2 cellular contexts compared by ENCODE assay signal in genomic region chr7:2118056-2118455, GRCh38.
TF ChIP-seq lines count a peak whose summit lies in the region.

No MANE protein-coding gene starts in this region.

TF ChIP-seq in HCT116, 20 proteins besides CTCF, POLR2A, EP300 and RAD21:
- TF ChIP-seq YY1 (IDR thresholded peaks at IDR 0.05; ENCODE audit: extremely low read depth, insufficient replicate concordance, low read depth, low read length): no peak
- TF ChIP-seq MAX (IDR thresholded peaks at IDR 0.05): no peak
- TF ChIP-seq FOSL1 (IDR thresholded peaks at IDR 0.05; ENCODE audit: low read depth): no peak
- TF ChIP-seq ATF3 (IDR thresholded peaks at IDR 0.05): no peak
- no peak for TF ChIP-seq JUND (IDR thresholded peaks at IDR 0.05)
- no peak for TF ChIP-seq CBX3 (IDR thresholded peaks at IDR 0.05; ENCODE audit: low read depth)
- TF ChIP-seq ELF1 (IDR thresholded peaks at IDR 0.05; ENCODE audit: borderline replicate concordance, low read depth): no peak
- TF ChIP-seq TCF7L2 (IDR thresholded peaks at IDR 0.05; ENCODE audit: borderline replicate concordance, extremely low read depth, insufficient read depth, insufficient read length): no peak
- no peak for TF ChIP-seq SIN3A (IDR thresholded peaks at IDR 0.05; ENCODE audit: low read depth)
- no peak for TF ChIP-seq ZFX (IDR thresholded peaks at IDR 0.05)
- no peak for TF ChIP-seq REST (IDR thresholded peaks at IDR 0.05; ENCODE audit: low read depth)
- no peak for TF ChIP-seq ZBTB33 (IDR thresholded peaks at IDR 0.05; ENCODE audit: extremely low read depth, insufficient replicate concordance, low read length)
- TF ChIP-seq CEBPB (IDR thresholded peaks at IDR 0.05; ENCODE audit: low read depth): no peak
- no peak for TF ChIP-seq ZNF274 (IDR thresholded peaks at IDR 0.05; ENCODE audit: low read depth, low read length)
- no peak for TF ChIP-seq EGR1 (IDR thresholded peaks at IDR 0.05; ENCODE audit: low read depth)
- no peak for TF ChIP-seq EZH2phosphoT487 (IDR thresholded peaks at IDR 0.05; ENCODE audit: borderline replicate concordance)
- no peak for TF ChIP-seq SP1 (IDR thresholded peaks at IDR 0.05; ENCODE audit: low read depth)
- no peak for TF ChIP-seq EZH2 (IDR thresholded peaks at IDR 0.05)
- no peak for TF ChIP-seq SRF (IDR thresholded peaks at IDR 0.05; ENCODE audit: low read depth)

TF ChIP-seq in H1, 55 proteins besides CTCF, POLR2A, EP300 and RAD21:
- no peak for TF ChIP-seq TBP (IDR thresholded peaks at IDR 0.05; ENCODE audit: low read depth, low read length)
